In the genomic region with DNA sequence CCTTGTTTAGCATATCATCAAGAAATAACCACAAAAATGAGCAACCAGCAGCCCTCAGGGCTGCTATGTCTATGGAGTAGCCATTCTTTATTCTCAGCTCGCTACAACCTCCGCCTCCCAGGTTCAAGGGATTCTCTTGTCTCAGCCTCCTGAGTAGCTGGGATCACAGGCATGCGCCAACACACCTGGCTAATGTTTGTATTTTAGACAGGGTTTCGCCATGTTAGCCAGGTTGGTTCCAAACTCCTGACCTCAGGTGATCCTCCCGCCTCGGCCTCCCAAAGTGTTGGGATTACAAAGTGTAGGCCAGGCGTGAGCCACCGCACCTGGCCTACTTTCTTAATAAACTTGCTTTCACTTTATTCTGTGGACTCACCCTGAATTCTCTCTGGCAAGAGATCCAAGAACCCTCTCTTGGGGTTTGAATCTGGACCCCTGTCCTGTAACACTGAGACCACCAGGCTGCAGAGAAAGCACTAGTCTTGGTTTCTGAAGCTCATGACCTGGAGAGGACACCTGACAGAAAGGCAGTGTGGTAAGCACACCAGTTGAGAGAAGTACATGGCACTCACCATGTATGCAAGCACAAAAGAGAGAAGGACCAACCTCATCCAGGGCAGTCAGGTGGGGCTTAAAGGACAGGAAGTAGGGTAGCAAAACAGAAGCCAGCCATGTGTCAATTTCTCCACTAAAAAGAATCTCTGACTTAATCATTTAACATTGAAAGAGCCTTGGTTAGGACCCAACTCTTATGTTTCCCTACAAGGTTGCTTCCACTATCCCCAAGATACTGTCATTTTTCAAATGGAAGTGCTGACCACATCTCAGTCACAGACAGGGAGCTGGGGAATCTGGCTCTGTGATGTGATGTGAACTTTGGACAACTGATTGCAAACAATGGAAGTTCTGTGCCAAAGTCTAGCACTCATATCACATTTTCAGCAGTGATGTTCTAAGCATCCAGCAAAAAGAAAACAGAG, we compare ENCODE assay signal across 17 cellular contexts.
DNase-seq lines count a peak whose midpoint lies in the region; ATAC-seq, FAIRE-seq and TF ChIP-seq lines count a peak whose summit lies in the region.
"Had no signal": no experiment of that assay in that cellular context is flagged by ENCODE, and none has a peak within 500 bp of the region (broad histone marks: within the 10 kb centered on the region; RNA-seq: fewer than 3 reads in every experiment).

No MANE protein-coding gene starts in this region.

- H3K9ac ChIP-seq in liver (ENCODE audit: low read depth in 1 of 2, low read length in 2 of 2): no peak overlapping the region

- H3K4me1 ChIP-seq in liver (ENCODE audit: control insufficient read depth in 4 of 4, insufficient read depth in 4 of 4, low read length in 3 of 4) (peaks cover 0 to 36% (median 20%) of the 10 kb centered on the region in 4 donors), sigmoid colon (peaks cover 0 to 56% (median 42%) of the 10 kb centered on the region in 4 donors)

- DNase-seq in HTR-8/SVneo (ENCODE audit: insufficient read length, low spot score): no peak
- DNase-seq in caudate nucleus (lab: John Stamatoyannopoulos, UW): no peak
- no peak for DNase-seq in sigmoid colon
- no peak for DNase-seq in DMS 273 (lab: John Stamatoyannopoulos, UW; ENCODE audit: unreplicated experiment)
- no peak for DNase-seq in EL
- DNase-seq: activated CD4-positive, alpha-beta T cell treated with anti-CD3 and anti-CD28 coated beads for 48 hours; activated naive CD4-positive, alpha-beta T cell treated with anti-CD3 and anti-CD28 coated beads, Interleukin-2, amount 50 U/mL, for 16 hours; anterior cingulate cortex; DMS 273 treated with DMSO at 0.1 percent for 48 hours; NCI-H1048; NCI-H187; NCI-H526 treated with DMSO at 0.1 percent for 48 hours; stimulated activated CD8-positive, alpha-beta memory T cell treated with anti-CD3 and anti-CD28 coated beads, Interleukin-4, amount 100 ng/mL, for 48 hours had no signal

- TF ChIP-seq CTCF in liver (IDR thresholded peaks at IDR 0.05; ENCODE audit: low read depth, low read length, missing input control) (no peak), sigmoid colon (IDR thresholded peaks at IDR 0.05) (no peak)

- intact Hi-C loops in sigmoid colon (cut with DNase I): no loop called here

- no peak for ATAC-seq in HG02840 (IDR thresholded peaks at IDR 0.05; ENCODE audit: low FRiP score, unreplicated experiment)
- no peak for ATAC-seq in activated CD4-positive, CD25-positive, alpha-beta regulatory T cell treated with anti-CD3 and anti-CD28 coated beads, Interleukin-2, amount 50 U/mL, for 24 hours

- WGBS in liver: 68% methylated on average over 8 of the region's 8 CpGs
- WGBS in sigmoid colon, 2 donors: 96% methylated on average over 8 of the region's 8 CpGs

- peak; percentile 51 for FAIRE-seq in HTR-8/SVneo (lab: Jason Lieb, UNC)

- H3K9me3 ChIP-seq in liver (ENCODE audit: control insufficient read depth in 4 of 4, low read length in 3 of 4) (no peaks in the 10 kb centered on the region), sigmoid colon (no peaks in the 10 kb centered on the region)
- H3K9me3 ChIP-seq: SJSA1 had no signal

- H3K4me3 ChIP-seq in liver (ENCODE audit: low read depth in 1 of 3, low read length in 3 of 3): peak overlapping the region in 2 of 3 donors; percentile 16 to 37
- H3K4me3 ChIP-seq in sigmoid colon: no peak overlapping the region
- H3K4me3 ChIP-seq: SJSA1 had no signal

- H3K36me3 ChIP-seq in liver (ENCODE audit: control insufficient read depth in 4 of 4, insufficient read depth in 3 of 4, low read depth in 1 of 4, low read length in 3 of 4): peaks cover 0 to 2% (median 0%) of the 10 kb centered on the region in 4 donors
- H3K36me3 ChIP-seq in sigmoid colon: no peaks in the 10 kb centered on the region

- H3K27ac ChIP-seq in caudate nucleus (ENCODE audit: low read depth, low read length): peak overlapping the region; percentile 14
- peak overlapping the region; percentile 69 to 91 for H3K27ac ChIP-seq in liver (ENCODE audit: low read depth in 1 of 2, low read length in 2 of 2)
- peak overlapping the region in 3 of 4 donors; percentile 40 to 72 (median 68) for H3K27ac ChIP-seq in sigmoid colon
- H3K27ac ChIP-seq: SJSA1 had no signal

- H3K27me3 ChIP-seq in liver (ENCODE audit: control insufficient read depth in 4 of 4, insufficient read depth in 4 of 4, low read length in 3 of 4): no peaks in the 10 kb centered on the region
- H3K27me3 ChIP-seq in sigmoid colon: no peaks in the 10 kb centered on the region
- H3K27me3 ChIP-seq: SJSA1 had no signal

- peak in 1 of 2 donors; percentile 36 for TF ChIP-seq RAD21 in liver (IDR thresholded peaks at IDR 0.05)

- no peak for TF ChIP-seq EP300 in sigmoid colon (IDR thresholded peaks at IDR 0.05)

- TF ChIP-seq POLR2A in sigmoid colon (IDR thresholded peaks at IDR 0.05): no peak

TF ChIP-seq in liver, 16 proteins besides CTCF, POLR2A, EP300 and RAD21:
- TF ChIP-seq, protein P1, sequence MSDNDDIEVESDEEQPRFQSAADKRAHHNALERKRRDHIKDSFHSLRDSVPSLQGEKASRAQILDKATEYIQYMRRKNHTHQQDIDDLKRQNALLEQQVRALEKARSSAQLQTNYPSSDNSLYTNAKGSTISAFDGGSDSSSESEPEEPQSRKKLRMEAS (IDR thresholded peaks at IDR 0.05): no peak
- TF ChIP-seq, protein P2, sequence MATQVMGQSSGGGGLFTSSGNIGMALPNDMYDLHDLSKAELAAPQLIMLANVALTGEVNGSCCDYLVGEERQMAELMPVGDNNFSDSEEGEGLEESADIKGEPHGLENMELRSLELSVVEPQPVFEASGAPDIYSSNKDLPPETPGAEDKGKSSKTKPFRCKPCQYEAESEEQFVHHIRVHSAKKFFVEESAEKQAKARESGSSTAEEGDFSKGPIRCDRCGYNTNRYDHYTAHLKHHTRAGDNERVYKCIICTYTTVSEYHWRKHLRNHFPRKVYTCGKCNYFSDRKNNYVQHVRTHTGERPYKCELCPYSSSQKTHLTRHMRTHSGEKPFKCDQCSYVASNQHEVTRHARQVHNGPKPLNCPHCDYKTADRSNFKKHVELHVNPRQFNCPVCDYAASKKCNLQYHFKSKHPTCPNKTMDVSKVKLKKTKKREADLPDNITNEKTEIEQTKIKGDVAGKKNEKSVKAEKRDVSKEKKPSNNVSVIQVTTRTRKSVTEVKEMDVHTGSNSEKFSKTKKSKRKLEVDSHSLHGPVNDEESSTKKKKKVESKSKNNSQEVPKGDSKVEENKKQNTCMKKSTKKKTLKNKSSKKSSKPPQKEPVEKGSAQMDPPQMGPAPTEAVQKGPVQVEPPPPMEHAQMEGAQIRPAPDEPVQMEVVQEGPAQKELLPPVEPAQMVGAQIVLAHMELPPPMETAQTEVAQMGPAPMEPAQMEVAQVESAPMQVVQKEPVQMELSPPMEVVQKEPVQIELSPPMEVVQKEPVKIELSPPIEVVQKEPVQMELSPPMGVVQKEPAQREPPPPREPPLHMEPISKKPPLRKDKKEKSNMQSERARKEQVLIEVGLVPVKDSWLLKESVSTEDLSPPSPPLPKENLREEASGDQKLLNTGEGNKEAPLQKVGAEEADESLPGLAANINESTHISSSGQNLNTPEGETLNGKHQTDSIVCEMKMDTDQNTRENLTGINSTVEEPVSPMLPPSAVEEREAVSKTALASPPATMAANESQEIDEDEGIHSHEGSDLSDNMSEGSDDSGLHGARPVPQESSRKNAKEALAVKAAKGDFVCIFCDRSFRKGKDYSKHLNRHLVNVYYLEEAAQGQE (IDR thresholded peaks at IDR 0.05): peak; percentile 63
- peak; percentile 34 for TF ChIP-seq FOXA1 (IDR thresholded peaks at IDR 0.05)
- TF ChIP-seq SP1 (IDR thresholded peaks at IDR 0.05): peak; percentile 79
- peak; percentile 85 for TF ChIP-seq HNF4G (IDR thresholded peaks at IDR 0.05)
- TF ChIP-seq JUND (IDR thresholded peaks at IDR 0.05): peak in 1 of 2 donors; percentile 46
- no peak for TF ChIP-seq TAF1 (conservative IDR thresholded peaks at IDR 0.05)
- peak; percentile 32 to 50 for TF ChIP-seq RXRA (IDR thresholded peaks at IDR 0.05)
- peak; percentile 79 for TF ChIP-seq YY1 (IDR thresholded peaks at IDR 0.05)
- TF ChIP-seq, protein P3, sequence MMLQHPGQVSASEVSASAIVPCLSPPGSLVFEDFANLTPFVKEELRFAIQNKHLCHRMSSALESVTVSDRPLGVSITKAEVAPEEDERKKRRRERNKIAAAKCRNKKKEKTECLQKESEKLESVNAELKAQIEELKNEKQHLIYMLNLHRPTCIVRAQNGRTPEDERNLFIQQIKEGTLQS (IDR thresholded peaks at IDR 0.05): peak; percentile 32
- peak; percentile 28 for TF ChIP-seq FOXA2 (IDR thresholded peaks at IDR 0.05)
- peak; percentile 96 to 97 for TF ChIP-seq HNF4A (conservative IDR thresholded peaks at IDR 0.05)
- TF ChIP-seq NR2F2 (IDR thresholded peaks at IDR 0.05): no peak

Comparison
In these comparisons a context has a peak if more than half of its experiments do, and no peak if none do; other contexts are left out.
1. H3K27ac ChIP-seq: peak in every context shown above with its lines; median percentile 80 in liver; 68 in sigmoid colon; 14 in caudate nucleus.
2. H3K4me3 ChIP-seq: peak in liver (2 of 3); none in sigmoid colon (0 of 4).